ENCODE assay signal across 1 cellular context in genomic region chr20:54255157-54255556, GRCh38.
TF ChIP-seq lines count a peak whose summit lies in the region.

No MANE protein-coding gene starts in this region.

TF ChIP-seq in SK-N-SH treated with all-trans-retinoic acid at 6 μM for 48 hours, 23 proteins besides CTCF, POLR2A, EP300 and RAD21 (continued from another document):
- no peak for TF ChIP-seq TSHZ2 (CRISPR knock-in tag; IDR thresholded peaks at IDR 0.05)
- no peak for TF ChIP-seq ZFP3 (CRISPR knock-in tag; IDR thresholded peaks at IDR 0.05)
- no peak for TF ChIP-seq CSDC2 (CRISPR knock-in tag; IDR thresholded peaks at IDR 0.05)
- no peak for TF ChIP-seq OSR1 (CRISPR knock-in tag; IDR thresholded peaks at IDR 0.05)
- TF ChIP-seq ARNTL (CRISPR knock-in tag; IDR thresholded peaks at IDR 0.05; ENCODE audit: borderline replicate concordance, low read depth) = no peak
